Comparison of ENCODE assay signal across 18 cellular contexts in genomic region chr14:75060420-75060819, GRCh38. TPM values are rescaled to one million over a fixed set of nuclear protein-coding genes. Genes with fewer than 3 reads are reported as not detected.
DNase-seq lines count a peak whose midpoint lies in the region; ATAC-seq, FAIRE-seq and TF ChIP-seq lines count a peak whose summit lies in the region.
"Had no signal": no experiment of that assay in that cellular context is flagged by ENCODE, and none has a peak within 500 bp of the region (broad histone marks: within the 10 kb centered on the region; RNA-seq: fewer than 3 reads in every experiment).

No MANE protein-coding gene starts in this region.

- H3K27me3 ChIP-seq in RWPE2 (ENCODE audit: insufficient read depth, poor library complexity, severe bottlenecking) (no peaks in the 10 kb centered on the region), SK-N-SH (ENCODE audit: insufficient read depth) (no peaks in the 10 kb centered on the region), K562 (ENCODE audit: control insufficient read depth in 2 of 2, insufficient read depth in 2 of 2, low read length in 2 of 2) (no peaks in the 10 kb centered on the region)
- H3K27me3 ChIP-seq: BE2C had no signal

- DNase-seq in RWPE2 (ENCODE audit: low spot score) (no peak), SK-N-SH (no peak), K562 (ENCODE audit: extremely low read depth in 1 of 4, low spot score in 3 of 4) (no peak), neural crest cell (ENCODE audit: low read depth, low spot score) (no peak), type B pancreatic cell (ENCODE audit: extremely low spot score, unreplicated experiment) (no peak)
- DNase-seq: BE2C; CD4-positive, alpha-beta memory T cell; DMS153; DMS79 treated with DMSO at 0.1 percent for 48 hours; GM23248; H7 had no signal

- H3K4me3 Mint-ChIP-seq in neural crest cell (peak overlapping the region; percentile 68), type B pancreatic cell (no peak overlapping the region)

- H3K36me3 ChIP-seq in RWPE2 (ENCODE audit: low read depth) (peaks cover 40% of the 10 kb centered on the region), SK-N-SH (replicated peaks in 1 of 2; ENCODE audit: control insufficient read depth in 1 of 2, insufficient read depth in 2 of 2, low read length in 1 of 2) (peaks cover 0 to 24% of the 10 kb centered on the region in 2 experiments), K562 (ENCODE audit: control insufficient read depth, insufficient read depth, low read length) (peaks cover 23% of the 10 kb centered on the region; the same call in 2 of the 3 replicates)

- H3K27ac ChIP-seq in RWPE2 (ENCODE audit: poor library complexity, severe bottlenecking) = peak overlapping the region; percentile 11
- H3K27ac ChIP-seq in SK-N-SH (ENCODE audit: low read depth in 2 of 2, low read length in 1 of 2) = peak overlapping the region; percentile 52 to 61; a peak in 2 of 4 replicates
- no peak overlapping the region for H3K27ac ChIP-seq in K562 (ENCODE audit: extremely low read depth, low read depth, low read length)
- H3K27ac ChIP-seq: C4-2B, GM23248 had no signal

- POLR2A ChIA-PET in SK-N-SH (lab: Yijun Ruan, JAX) = interaction anchor here (0.5 to 0.6 kb wide), 2 partner anchors 8 to 537 kb away, joined by 3 read pairs; no protein-coding TSS in a partner anchor
- POLR2A ChIA-PET in K562 (lab: Yijun Ruan, JAX) = no interaction called here

- H3K9me3 Mint-ChIP-seq in neural crest cell (no peaks in the 10 kb centered on the region), type B pancreatic cell (peaks cover 4% of the 10 kb centered on the region)
- H3K9me3 Mint-ChIP-seq: CD4-positive, alpha-beta memory T cell had no signal

- no peak for TF ChIP-seq POLR2A in K562 (conservative IDR thresholded peaks at IDR 0.05)

- CTCF ChIA-PET in SK-N-SH (lab: Yijun Ruan, JAX) = no interaction called here
- CTCF ChIA-PET in K562 (lab: Yijun Ruan, JAX; ENCODE audit: low intra/inter-chr PET ratio) = no interaction called here

- 81% methylated on average over 2 of the region's 2 CpGs for WGBS in SK-N-SH (ENCODE audit: low lambda C conversion rate)
- WGBS in K562 (ENCODE audit: insufficient coverage, low coverage, missing lambda C conversion rate) = 100% methylated on average over 2 of the region's 2 CpGs

- no peak overlapping the region for H3K4me3 ChIP-seq in RWPE2 (ENCODE audit: severe bottlenecking)
- H3K4me3 ChIP-seq in SK-N-SH (ENCODE audit: low read depth in 2 of 2, low read length in 1 of 2) = no peak overlapping the region
- no peak overlapping the region for H3K4me3 ChIP-seq in K562
- H3K4me3 ChIP-seq: GM23248 had no signal

- H3K27me3 Mint-ChIP-seq in neural crest cell (ENCODE audit: low read depth) (no peaks in the 10 kb centered on the region), type B pancreatic cell (no peaks in the 10 kb centered on the region)
- H3K27me3 Mint-ChIP-seq: CD4-positive, alpha-beta memory T cell had no signal

- H4K20me1 ChIP-seq in SK-N-SH (ENCODE audit: insufficient read depth) (no peaks in the 10 kb centered on the region), K562 (replicated peaks; ENCODE audit: control insufficient read depth, insufficient read depth, low read length) (no peaks in the 10 kb centered on the region)

- no peak for FAIRE-seq in K562 (lab: Jason Lieb, UNC)
- FAIRE-seq: A204.1, G401.6, GM12891 had no signal

- H3K9me1 ChIP-seq in K562 (ENCODE audit: control insufficient read depth, insufficient read depth, low read length) = no peaks in the 10 kb centered on the region

- H3F3A ChIP-seq in SK-N-SH (replicated peaks; ENCODE audit: insufficient read depth) = peaks cover 18% of the 10 kb centered on the region

- intact Hi-C loops in K562 (cut with micrococcal nuclease) = no loop called here

- H2AFZ ChIP-seq in SK-N-SH (ENCODE audit: low read depth) (no peak overlapping the region), K562 (ENCODE audit: low read depth, low read length) (no peak overlapping the region)
- H2AFZ ChIP-seq: GM23248 had no signal

- H3K79me2 ChIP-seq in SK-N-SH (ENCODE audit: insufficient read depth) (peaks cover 70% of the 10 kb centered on the region), K562 (ENCODE audit: control insufficient read depth, insufficient read depth, low read length) (peaks cover 36% of the 10 kb centered on the region)

- H3K4me1 ChIP-seq in RWPE2 (ENCODE audit: insufficient read depth, poor library complexity, severe bottlenecking) = no peaks in the 10 kb centered on the region
- H3K4me1 ChIP-seq in SK-N-SH (ENCODE audit: control insufficient read depth in 1 of 2, insufficient read depth in 2 of 2, low read depth in 1 of 2, low read length in 1 of 2) = peaks cover 0 to 5% of the 10 kb centered on the region in 2 experiments; a peak in 2 of 4 replicates
- peaks cover 0 to 6% of the 10 kb centered on the region in 2 experiments; a peak in 3 of 5 replicates for H3K4me1 ChIP-seq in K562 (replicated peaks in 1 of 2; ENCODE audit: control insufficient read depth in 2 of 2, insufficient read depth in 2 of 2, low read length in 2 of 2)
- H3K4me1 ChIP-seq: BE2C had no signal

- TF ChIP-seq EP300 in SK-N-SH (IDR thresholded peaks at IDR 0.05; ENCODE audit: borderline replicate concordance in 1 of 2, low read depth in 1 of 2, low read length in 1 of 2) = no peak
- TF ChIP-seq EP300 in K562 (IDR thresholded peaks at IDR 0.05; ENCODE audit: low read length) = no peak

- no peak for TF ChIP-seq RAD21 in SK-N-SH (IDR thresholded peaks at IDR 0.05; ENCODE audit: low read length)
- no peak for TF ChIP-seq RAD21 in K562 (CRISPR knock-in tag; conservative IDR thresholded peaks at IDR 0.05 in 1 of 2, IDR thresholded peaks at IDR 0.05 in 1 of 2)

- H3K4me1 Mint-ChIP-seq in neural crest cell = peaks cover 20% of the 10 kb centered on the region
- H3K4me1 Mint-ChIP-seq in type B pancreatic cell (ENCODE audit: unreplicated experiment) = peaks cover 20% of the 10 kb centered on the region

- TF ChIP-seq CTCF in RWPE2 (IDR thresholded peaks at IDR 0.05; ENCODE audit: poor library complexity, severe bottlenecking) (no peak), SK-N-SH (IDR thresholded peaks at IDR 0.05) (no peak), K562 (IDR thresholded peaks at IDR 0.05 in 2 of 3, conservative IDR thresholded peaks at IDR 0.05 in 1 of 3; ENCODE audit: insufficient read depth in 2 of 3, low read depth in 1 of 3, low read length in 3 of 3) (no peak), neural crest cell (conservative IDR thresholded peaks at IDR 0.05) (no peak), type B pancreatic cell (conservative IDR thresholded peaks at IDR 0.05) (no peak)

- ATAC-seq in RWPE2 (ENCODE audit: low read depth) = no peak
- no peak for ATAC-seq in K562
- ATAC-seq in HG03354 (IDR thresholded peaks at IDR 0.05; ENCODE audit: poor library complexity, severe bottlenecking, unreplicated experiment) = no peak
- no peak for ATAC-seq in HG03135 (IDR thresholded peaks at IDR 0.05; ENCODE audit: unreplicated experiment)

- H3K9me2 ChIP-seq in SK-N-SH = no peaks in the 10 kb centered on the region

- in situ Hi-C loops in K562 (cut with MboI) = no loop called here

- H3K36me3 Mint-ChIP-seq in neural crest cell (ENCODE audit: low read depth) = peaks cover 23% of the 10 kb centered on the region
- H3K36me3 Mint-ChIP-seq in type B pancreatic cell = peaks cover 30% of the 10 kb centered on the region

- H3K4me2 ChIP-seq in SK-N-SH (no peak overlapping the region), K562 (ENCODE audit: insufficient read depth, low read length) (no peak overlapping the region)

- H3K27ac Mint-ChIP-seq in neural crest cell (ENCODE audit: unreplicated experiment) = no peak overlapping the region
- H3K27ac Mint-ChIP-seq in type B pancreatic cell = no peak overlapping the region

- H3K9me3 ChIP-seq in RWPE2 (ENCODE audit: severe bottlenecking) = no peaks in the 10 kb centered on the region
- 0 out of 2 replicates have a peak, but pooled peaks cover 5% of the 10 kb centered on the region for H3K9me3 ChIP-seq in SK-N-SH
- no peaks in the 10 kb centered on the region; the same call in 1 of the 2 replicates for H3K9me3 ChIP-seq in K562 (replicated peaks; ENCODE audit: control insufficient read depth, insufficient read depth, low read depth, low read length)
- H3K9me3 ChIP-seq: BE2C had no signal

- BruUV-seq in K562 (replicated peaks; lab: Mats Ljungman, UMichigan) = no TSS peak

- no peak overlapping the region for H3K9ac ChIP-seq in SK-N-SH
- no peak overlapping the region for H3K9ac ChIP-seq in K562 (ENCODE audit: insufficient read depth in 1 of 2, low read depth in 2 of 2, low read length in 2 of 2)
- H3K9ac ChIP-seq: GM23248 had no signal

RNA-seq across cellular contexts. Expression of gene ACYP1, which starts 3.4 kb away (rescaled TPM):
- polyA plus RNA-seq in SK-N-SH (2012; rRNA removed) = 53.5 and 70.1 TPM in 2 replicates
- 86.5 and 95.9 TPM in 2 replicates for polyA plus RNA-seq in SK-N-SH (2012; cell fraction: cytosol; rRNA removed)
- polyA plus RNA-seq in SK-N-SH (2012; cell fraction: nucleus; rRNA removed) = 26.7 and 40.9 TPM in 2 replicates
- 33.7 and 68.8 TPM in 2 replicates for total RNA-seq in K562 (2011; cell fraction: chromatin; rRNA removed; ENCODE audit: low replicate concordance)
- total RNA-seq in K562 (2011; cell fraction: nucleolus; rRNA removed) = 20.2 and 25.4 TPM in 2 replicates
- 59.5 and 106 TPM in 2 replicates for total RNA-seq in K562 (2011; cell fraction: nucleoplasm; rRNA removed)
- total RNA-seq in K562 (2014; rRNA removed) = 37.7 and 57.6 TPM in 2 replicates
- total RNA-seq in K562 (2014; rRNA removed; fragmentation: Illumina TruSeq; extraction: Trizol) = 45.8 and 55.9 TPM in 2 replicates
- 35.3 and 35.5 TPM in 2 replicates for total RNA-seq in K562 (2015; rRNA removed; fragmentation: Illumina TruSeq; extraction: Trizol)
- 19.9 and 23.3 TPM in 2 replicates for total RNA-seq in K562 (2021)
- polyA plus RNA-seq in K562 (2011; rRNA removed) = 47.2 and 67.6 TPM in 2 replicates
- 16.7 and 38.7 TPM in 2 replicates for polyA plus RNA-seq in K562 (2011; cell fraction: cytosol; rRNA removed)
- 21.5 and 27.6 TPM in 2 replicates for polyA plus RNA-seq in K562 (2011; cell fraction: nucleus; rRNA removed)
- 38.2 and 69.1 TPM in 2 replicates for polyA plus RNA-seq in K562 (2012)
- 52.3 and 54.1 TPM in 2 replicates for polyA plus RNA-seq in K562 (2014; fragmentation: Illumina TruSeq; extraction: Trizol)
- polyA plus RNA-seq in K562 (2014; fragmentation: Nextera tagmentation; extraction: Ambion mirVana) = 100 to 1,000 TPM; 105 to 113 TPM
- polyA plus RNA-seq in K562 (2014; rRNA removed) = 69.0 and 97.2 TPM in 2 replicates
- 20.1 and 22.2 TPM in 2 replicates for polyA minus RNA-seq in K562 (2011; rRNA and poly(A)+ RNA removed)
- 9.2 and 9.9 TPM in 2 replicates for polyA minus RNA-seq in K562 (2011; cell fraction: cytosol; rRNA and poly(A)+ RNA removed)
- polyA minus RNA-seq in K562 (2011; cell fraction: nucleus; rRNA and poly(A)+ RNA removed) = 10.9 and 14.8 TPM in 2 replicates
- total RNA-seq in neural crest cell = 35.9 and 37.1 TPM in 2 replicates
- total RNA-seq in type B pancreatic cell (ENCODE audit: low replicate concordance) = 12.9 and 20.7 TPM in 2 replicates

RNA-seq across cellular contexts. Expression of gene ZC2HC1C, which starts 9.0 kb away (rescaled TPM):
- polyA plus RNA-seq in SK-N-SH (2012; rRNA removed) (1.2 and 1.4 TPM in 2 replicates), K562 (2011; rRNA removed) (4.3 and 8.4 TPM in 2 replicates), K562 (2014; fragmentation: Illumina TruSeq; extraction: Trizol) (7.7 and 7.9 TPM in 2 replicates), K562 (2014; fragmentation: Nextera tagmentation; extraction: Ambion mirVana) (1 to 10 TPM; 7.0 to 9.2 TPM), K562 (2014; rRNA removed) (3.7 and 6.7 TPM in 2 replicates)
- 1.2 TPM in 2 replicates for polyA plus RNA-seq in SK-N-SH (2012; cell fraction: cytosol; rRNA removed)
- 1.2 and 2.8 TPM in 2 replicates for polyA plus RNA-seq in SK-N-SH (2012; cell fraction: nucleus; rRNA removed)
- 5.4 and 5.8 TPM in 2 replicates for total RNA-seq in K562 (2011; cell fraction: chromatin; rRNA removed; ENCODE audit: low replicate concordance)
- total RNA-seq in K562 (2011; cell fraction: nucleolus; rRNA removed) = 3.0 and 4.5 TPM in 2 replicates
- 3.9 and 4.5 TPM in 2 replicates for total RNA-seq in K562 (2011; cell fraction: nucleoplasm; rRNA removed)
- total RNA-seq in K562 (2014; rRNA removed) (5.1 and 8.8 TPM in 2 replicates), K562 (2014; rRNA removed; fragmentation: Illumina TruSeq; extraction: Trizol) (6.6 and 7.9 TPM in 2 replicates), K562 (2015; rRNA removed; fragmentation: Illumina TruSeq; extraction: Trizol) (6.2 and 8.5 TPM in 2 replicates), K562 (2021) (4.7 and 6.3 TPM in 2 replicates), neural crest cell (1.3 and 1.9 TPM in 2 replicates), type B pancreatic cell (ENCODE audit: low replicate concordance) (3.7 and 4.7 TPM in 2 replicates)
- 2.7 and 3.3 TPM in 2 replicates for polyA plus RNA-seq in K562 (2011; cell fraction: cytosol; rRNA removed)
- 4.9 and 5.4 TPM in 2 replicates for polyA plus RNA-seq in K562 (2011; cell fraction: nucleus; rRNA removed)
- polyA plus RNA-seq in K562 (2012) = 5.6 and 9.0 TPM in 2 replicates
- polyA minus RNA-seq in K562 (2011; rRNA and poly(A)+ RNA removed) = 3.2 and 6.8 TPM in 2 replicates
- 1.7 and 4.8 TPM in 2 replicates for polyA minus RNA-seq in K562 (2011; cell fraction: cytosol; rRNA and poly(A)+ RNA removed)
- 3.2 and 3.6 TPM in 2 replicates for polyA minus RNA-seq in K562 (2011; cell fraction: nucleus; rRNA and poly(A)+ RNA removed)
- total RNA-seq: HT1080 had no signal

RNA-seq across cellular contexts. Expression of gene MLH3, which starts 9.2 kb away (rescaled TPM):
- polyA plus RNA-seq in SK-N-SH (2012; rRNA removed) (3.8 and 4.7 TPM in 2 replicates), K562 (2011; rRNA removed) (8.7 and 11.9 TPM in 2 replicates), K562 (2014; fragmentation: Illumina TruSeq; extraction: Trizol) (8.6 TPM in 2 replicates), K562 (2014; fragmentation: Nextera tagmentation; extraction: Ambion mirVana) (10 to 100 TPM in 1 of 2 experiments, 1 to 10 TPM in 1; 6.8 to 10.7 TPM), K562 (2014; rRNA removed) (4.6 and 6.1 TPM in 2 replicates)
- polyA plus RNA-seq in SK-N-SH (2012; cell fraction: cytosol; rRNA removed) = 2.9 and 3.8 TPM in 2 replicates
- polyA plus RNA-seq in SK-N-SH (2012; cell fraction: nucleus; rRNA removed) = 12.6 and 15.9 TPM in 2 replicates
- total RNA-seq in K562 (2011; cell fraction: chromatin; rRNA removed; ENCODE audit: low replicate concordance) = 14.6 and 47.0 TPM in 2 replicates
- total RNA-seq in K562 (2011; cell fraction: nucleolus; rRNA removed) = 8.0 and 12.2 TPM in 2 replicates
- total RNA-seq in K562 (2011; cell fraction: nucleoplasm; rRNA removed) = 14.7 and 15.5 TPM in 2 replicates
- total RNA-seq in K562 (2014; rRNA removed) (5.9 and 8.0 TPM in 2 replicates), K562 (2014; rRNA removed; fragmentation: Illumina TruSeq; extraction: Trizol) (14.5 and 16.7 TPM in 2 replicates), K562 (2015; rRNA removed; fragmentation: Illumina TruSeq; extraction: Trizol) (14.5 and 15.3 TPM in 2 replicates), K562 (2021) (8.8 and 12.0 TPM in 2 replicates), neural crest cell (27.7 and 34.2 TPM in 2 replicates), type B pancreatic cell (ENCODE audit: low replicate concordance) (19.3 and 28.5 TPM in 2 replicates)
- polyA plus RNA-seq in K562 (2011; cell fraction: cytosol; rRNA removed) = 3.4 and 5.1 TPM in 2 replicates
- polyA plus RNA-seq in K562 (2011; cell fraction: nucleus; rRNA removed) = 13.2 and 15.3 TPM in 2 replicates
- polyA plus RNA-seq in K562 (2012) = 5.0 TPM in 2 replicates
- polyA minus RNA-seq in K562 (2011; rRNA and poly(A)+ RNA removed) = 60.6 and 67.0 TPM in 2 replicates
- polyA minus RNA-seq in K562 (2011; cell fraction: cytosol; rRNA and poly(A)+ RNA removed) = 5.5 and 11.5 TPM in 2 replicates
- 13.2 and 21.1 TPM in 2 replicates for polyA minus RNA-seq in K562 (2011; cell fraction: nucleus; rRNA and poly(A)+ RNA removed)

RNA-seq across cellular contexts. Expression of gene EIF2B2, which starts 57.7 kb away (rescaled TPM):
- polyA plus RNA-seq in SK-N-SH (2012; rRNA removed) (111 and 125 TPM in 2 replicates), K562 (2011; rRNA removed) (94.1 and 95.6 TPM in 2 replicates), K562 (2014; fragmentation: Illumina TruSeq; extraction: Trizol) (52.4 and 55.6 TPM in 2 replicates), K562 (2014; fragmentation: Nextera tagmentation; extraction: Ambion mirVana) (10 to 100 TPM; 10.6 to 16.1 TPM), K562 (2014; rRNA removed) (58.7 and 68.3 TPM in 2 replicates)
- polyA plus RNA-seq in SK-N-SH (2012; cell fraction: cytosol; rRNA removed) = 96.3 and 101 TPM in 2 replicates
- 86.6 and 105 TPM in 2 replicates for polyA plus RNA-seq in SK-N-SH (2012; cell fraction: nucleus; rRNA removed)
- 38.8 and 45.9 TPM in 2 replicates for total RNA-seq in K562 (2011; cell fraction: chromatin; rRNA removed; ENCODE audit: low replicate concordance)
- total RNA-seq in K562 (2011; cell fraction: nucleolus; rRNA removed) = 28.3 and 32.6 TPM in 2 replicates
- 30.9 and 46.0 TPM in 2 replicates for total RNA-seq in K562 (2011; cell fraction: nucleoplasm; rRNA removed)
- total RNA-seq in K562 (2014; rRNA removed) (53.3 and 65.7 TPM in 2 replicates), K562 (2014; rRNA removed; fragmentation: Illumina TruSeq; extraction: Trizol) (29.1 and 29.3 TPM in 2 replicates), K562 (2015; rRNA removed; fragmentation: Illumina TruSeq; extraction: Trizol) (28.3 and 31.8 TPM in 2 replicates), K562 (2021) (38.9 and 39.5 TPM in 2 replicates), neural crest cell (50.5 TPM in 2 replicates), type B pancreatic cell (ENCODE audit: low replicate concordance) (36.5 and 45.0 TPM in 2 replicates)
- polyA plus RNA-seq in K562 (2011; cell fraction: cytosol; rRNA removed) = 76.7 and 80.9 TPM in 2 replicates
- 48.0 and 48.4 TPM in 2 replicates for polyA plus RNA-seq in K562 (2011; cell fraction: nucleus; rRNA removed)
- polyA plus RNA-seq in K562 (2012) = 43.7 and 47.1 TPM in 2 replicates
- 50.6 and 57.5 TPM in 2 replicates for polyA minus RNA-seq in K562 (2011; rRNA and poly(A)+ RNA removed)
- polyA minus RNA-seq in K562 (2011; cell fraction: cytosol; rRNA and poly(A)+ RNA removed) = 29.7 and 30.0 TPM in 2 replicates
- 13.5 and 25.0 TPM in 2 replicates for polyA minus RNA-seq in K562 (2011; cell fraction: nucleus; rRNA and poly(A)+ RNA removed)
